ENCODE assay signal across 10 cellular contexts in genomic region chr6:116255246-116255800, GRCh38. TPM values are rescaled to one million over a fixed set of nuclear protein-coding genes. Genes with fewer than 3 reads are reported as not detected.
A peak's percentile ranks its signal among the peaks of the same experiment; 100 is the strongest.
DNase-seq lines count a peak whose midpoint lies in the region; ATAC-seq and TF ChIP-seq lines count a peak whose summit lies in the region.
"Had no signal": no experiment of that assay in that cellular context is flagged by ENCODE, and none has a peak within 500 bp of the region (broad histone marks: within the 10 kb centered on the region; RNA-seq: fewer than 3 reads in every experiment).

No MANE protein-coding gene starts in this region.

- no peak for ATAC-seq in foreskin keratinocyte
- ATAC-seq in HG02973 (IDR thresholded peaks at IDR 0.05; ENCODE audit: unreplicated experiment), result no peak
- no peak for ATAC-seq in HG03469 (IDR thresholded peaks at IDR 0.05; ENCODE audit: unreplicated experiment)

- peaks cover 20% of the 10 kb centered on the region for H3K4me1 ChIP-seq in foreskin keratinocyte

- no peaks in the 10 kb centered on the region for H3K27me3 ChIP-seq in foreskin keratinocyte
- H3K27me3 ChIP-seq: ascending aorta had no signal

- peak overlapping the region; percentile 88 for H3K27ac ChIP-seq in foreskin keratinocyte

- H3K4me3 ChIP-seq in retinal pigment epithelial cell (ENCODE audit: low read length), result peak overlapping the region; percentile 93

- no peak for TF ChIP-seq CTCF in foreskin keratinocyte (conservative IDR thresholded peaks at IDR 0.05)
- no peak for TF ChIP-seq CTCF in retinal pigment epithelial cell (conservative IDR thresholded peaks at IDR 0.05; ENCODE audit: low read depth, low read length)

- DNase-seq in DMS79 treated with DMSO at 0.1 percent for 48 hours (lab: John Stamatoyannopoulos, UW) (peak; percentile 53), DMS79 (lab: John Stamatoyannopoulos, UW) (no peak), RKO (ENCODE audit: low spot score) (peak; percentile 55), foreskin keratinocyte (no peak), retinal pigment epithelial cell (ENCODE audit: low read depth) (no peak), NCI-H1092 treated with DMSO at 0.1 percent for 48 hours (lab: John Stamatoyannopoulos, UW) (no peak)
- DNase-seq: activated CD8-positive, alpha-beta memory T cell treated with anti-CD3 and anti-CD28 coated beads for 24 hours had no signal

RNA-seq across cellular contexts. Expression of gene TSPYL4, which starts 1.4 kb away (rescaled TPM):
- 4.9 and 6.7 TPM in 2 replicates for total RNA-seq in foreskin keratinocyte
- polyA plus RNA-seq in foreskin keratinocyte, result 2.5 and 2.9 TPM in 2 replicates

RNA-seq across cellular contexts. Expression of gene TSPYL1, which starts 24.4 kb away (rescaled TPM):
- 68.2 and 72.5 TPM in 2 replicates for total RNA-seq in foreskin keratinocyte
- 30.1 and 32.2 TPM in 2 replicates for polyA plus RNA-seq in foreskin keratinocyte

Comparison
In these comparisons a context has a peak if more than half of its experiments do, and no peak if none do; other contexts are left out.
1. DNase-seq: peak in DMS79 treated with DMSO at 0.1 percent for 48 hours (single experiment) and RKO (single experiment); none in DMS79 (single experiment), foreskin keratinocyte (0 of 2), retinal pigment epithelial cell (single experiment) and NCI-H1092 treated with DMSO at 0.1 percent for 48 hours (single experiment).